Comparison of ENCODE assay signal across 40 cellular contexts in the genomic region with DNA sequence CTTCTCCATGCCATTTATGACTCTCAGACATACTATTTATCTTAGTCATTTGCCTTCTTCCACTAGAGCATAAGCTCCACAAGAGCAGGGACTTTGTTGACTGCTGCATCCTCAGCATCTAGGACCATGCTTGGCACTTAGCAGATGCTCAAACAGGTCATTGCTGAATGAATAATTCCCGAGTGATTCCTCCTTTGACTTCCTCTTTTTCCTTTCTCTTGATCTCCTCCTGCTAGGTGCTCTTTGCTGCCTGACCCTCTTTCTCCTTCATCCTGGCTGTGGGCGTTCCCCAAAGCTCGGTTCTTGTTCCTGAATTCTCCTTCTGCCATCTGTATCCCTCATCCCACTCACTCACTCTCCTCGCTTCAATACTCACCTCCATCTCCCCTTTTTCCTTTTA. TPM values are rescaled to one million over a fixed set of nuclear protein-coding genes. Genes with fewer than 3 reads are reported as not detected.
"Had no signal": no experiment of that assay in that cellular context is flagged by ENCODE, and none has a peak within 500 bp of the region (broad histone marks: within the 10 kb centered on the region; RNA-seq: fewer than 3 reads in every experiment).

No MANE protein-coding gene starts in this region.

- H3K4me3 Mint-ChIP-seq: activated CD4-positive, alpha-beta memory T cell treated with anti-CD3 and anti-CD28 coated beads, Interleukin-2, amount 10 ng/mL, durations not matched to agents 7 days and 5 days; activated CD8-positive, alpha-beta memory T cell treated with anti-CD3 and anti-CD28 coated beads, Interleukin-2, amount 10 ng/mL, durations not matched to agents 7 days and 5 days; activated naive CD8-positive, alpha-beta T cell treated with anti-CD3 and anti-CD28 coated beads for 36 hours; activated T-cell treated with anti-CD3 and anti-CD28 coated beads, Interleukin-2, amount 50 U/mL, for 72 hours; activated T-helper 17 cell treated with anti-CD3 and anti-CD28 coated beads, Interleukin-2, amount 50 U/mL, for 72 hours; central memory CD8-positive, alpha-beta T cell had no signal

- H3K27ac Mint-ChIP-seq: activated CD4-positive, alpha-beta memory T cell treated with anti-CD3 and anti-CD28 coated beads, Interleukin-2, amount 10 ng/mL, durations not matched to agents 7 days and 5 days; activated CD8-positive, alpha-beta memory T cell treated with anti-CD3 and anti-CD28 coated beads, Interleukin-2, amount 10 ng/mL, durations not matched to agents 7 days and 5 days; activated naive CD8-positive, alpha-beta T cell treated with anti-CD3 and anti-CD28 coated beads for 36 hours; activated T-cell treated with anti-CD3 and anti-CD28 coated beads, Interleukin-2, amount 50 U/mL, for 72 hours; activated T-helper 17 cell treated with anti-CD3 and anti-CD28 coated beads, Interleukin-2, amount 50 U/mL, for 72 hours had no signal

- DNase-seq: activated CD4-positive, alpha-beta memory T cell treated with anti-CD3 and anti-CD28 coated beads, Interleukin-2, amount 10 ng/mL, durations not matched to agents 7 days and 5 days; activated CD4-positive, alpha-beta T cell treated with anti-CD3 and anti-CD28 coated beads for 1 hour; activated CD4-positive, alpha-beta T cell treated with anti-CD3 and anti-CD28 coated beads for 48 hours; activated CD4-positive, CD25-positive, alpha-beta regulatory T cell; activated CD8-positive, alpha-beta memory T cell treated with anti-CD3 and anti-CD28 coated beads for 24 hours; activated CD8-positive, alpha-beta memory T cell treated with anti-CD3 and anti-CD28 coated beads, Interleukin-2, amount 10 ng/mL, durations not matched to agents 7 days and 5 days; activated CD8-positive, alpha-beta memory T cell treated with anti-CD3 and anti-CD28 coated beads, Interleukin-2, amount 50 U/mL, for 48 hours; activated naive CD4-positive, alpha-beta T cell; activated naive CD4-positive, alpha-beta T cell treated with anti-CD3 and anti-CD28 coated beads, Interleukin-2, amount 50 U/mL, for 16 hours; activated naive CD8-positive, alpha-beta T cell treated with anti-CD3 and anti-CD28 coated beads for 36 hours; activated T-cell treated with anti-CD3 and anti-CD28 coated beads, Interleukin-2, amount 50 U/mL, for 72 hours; amniotic stem cell; aorta; brain microvascular endothelial cell; Kasumi-1; MG63; NCI-H1092 treated with DMSO at 0.1 percent for 48 hours; NCI-H1417; NCI-H146; NCI-H187; NCI-H2029 treated with DMSO at 0.1 percent for 48 hours; NCI-H2107; NCI-H2171; NCI-H510A; NCI-H526; NCI-H748 treated with DMSO at 0.1 percent for 48 hours; NK-92 treated with Interleukin-12 subunit alpha and Interleukin-12 subunit beta, amount 100 ng/mL, for 24 hours; PC-9; SIG-M5; SW 1271; T-helper 1 cell; T-helper 2 cell; T-helper 9 cell; WERI-Rb-1 had no signal

- H2AFZ ChIP-seq: PC-9 had no signal

- H3K36me3 Mint-ChIP-seq: activated CD8-positive, alpha-beta memory T cell treated with anti-CD3 and anti-CD28 coated beads, Interleukin-2, amount 10 ng/mL, durations not matched to agents 7 days and 5 days; activated naive CD8-positive, alpha-beta T cell treated with anti-CD3 and anti-CD28 coated beads for 36 hours had no signal

- H3K27ac ChIP-seq: brain microvascular endothelial cell, PC-9, RWPE1, WERI-Rb-1 had no signal

- ATAC-seq: activated CD8-positive, alpha-beta memory T cell treated with anti-CD3 and anti-CD28 coated beads, Interleukin-2, amount 10 ng/mL, durations not matched to agents 7 days and 5 days; activated T-cell treated with anti-CD3 and anti-CD28 coated beads, Interleukin-2, amount 50 U/mL, for 72 hours; activated T-helper 17 cell treated with anti-CD3 and anti-CD28 coated beads, Interleukin-2, amount 50 U/mL, for 72 hours; Right ventricle myocardium inferior; SK-N-SH treated with all-trans-retinoic acid at 6 μM for 48 hours had no signal

- H3K9me3 ChIP-seq: MG63 had no signal

- H3K9me3 Mint-ChIP-seq: activated CD4-positive, alpha-beta memory T cell treated with anti-CD3 and anti-CD28 coated beads, Interleukin-2, amount 10 ng/mL, durations not matched to agents 7 days and 5 days; activated naive CD8-positive, alpha-beta T cell treated with anti-CD3 and anti-CD28 coated beads for 36 hours; activated T-cell treated with anti-CD3 and anti-CD28 coated beads, Interleukin-2, amount 50 U/mL, for 72 hours had no signal

- H3K4me3 ChIP-seq: MG63, PC-9 had no signal

- H3K36me3 ChIP-seq: brain microvascular endothelial cell, MG63, WERI-Rb-1 had no signal

- H3K4me2 ChIP-seq: PC-9 had no signal

RNA-seq across cellular contexts. Expression of gene SYT6, which starts 23.5 kb away (rescaled TPM):
- total RNA-seq: activated CD4-positive, alpha-beta memory T cell treated with anti-CD3 and anti-CD28 coated beads, Interleukin-2, amount 10 ng/mL, durations not matched to agents 7 days and 5 days; activated CD8-positive, alpha-beta memory T cell treated with anti-CD3 and anti-CD28 coated beads, Interleukin-2, amount 10 ng/mL, durations not matched to agents 7 days and 5 days; activated naive CD8-positive, alpha-beta T cell treated with anti-CD3 and anti-CD28 coated beads for 36 hours; activated T-cell treated with anti-CD3 and anti-CD28 coated beads, Interleukin-2, amount 50 U/mL, for 72 hours; activated T-helper 17 cell treated with anti-CD3 and anti-CD28 coated beads, Interleukin-2, amount 50 U/mL, for 72 hours; PC-9; Right ventricle myocardium inferior; SK-MEL-5 had no signal
- polyA plus RNA-seq: aorta had no signal
